ENCODE assay signal across 8 cellular contexts in the genomic region with DNA sequence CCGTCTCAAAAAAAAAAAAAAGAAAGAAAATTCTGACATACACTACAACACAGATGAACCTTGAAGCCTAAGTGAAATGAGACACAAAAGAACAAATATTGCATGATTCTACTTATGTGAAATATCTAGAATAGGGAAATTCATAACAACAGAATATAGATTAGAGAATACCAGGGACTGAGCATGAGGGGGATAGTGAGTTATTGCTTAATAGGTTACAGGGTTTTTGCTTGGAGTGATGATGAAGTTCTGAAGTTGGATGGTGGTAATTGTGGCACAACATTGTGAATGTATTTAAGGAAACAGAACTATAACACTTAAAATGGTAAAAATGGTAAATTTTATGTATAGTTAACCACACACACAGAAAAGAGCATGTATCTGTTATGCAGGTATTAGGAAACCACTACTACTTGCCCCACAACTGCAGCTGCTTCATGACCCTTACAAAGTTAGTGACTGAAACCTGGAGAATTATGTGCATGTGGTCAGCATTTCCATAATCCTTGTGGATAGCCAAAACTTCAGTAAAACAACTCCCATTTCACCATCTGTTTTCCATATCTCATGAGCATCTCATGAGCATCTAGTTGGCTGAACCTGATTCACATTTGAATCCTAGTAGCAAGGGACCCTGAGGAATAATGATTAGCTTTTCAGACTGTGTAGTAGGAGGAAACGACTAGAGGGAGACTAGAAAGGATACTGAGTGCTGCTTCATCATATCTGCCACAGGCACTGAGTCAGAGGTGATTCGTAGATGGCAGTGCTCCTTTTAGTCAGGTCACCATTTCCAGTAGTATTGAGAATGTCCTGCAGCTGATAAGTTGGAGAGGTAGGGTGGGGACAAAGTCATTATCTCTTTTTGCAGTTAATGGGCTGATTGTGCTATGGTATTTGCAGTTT. TPM values are rescaled to one million over a fixed set of nuclear protein-coding genes. Genes with fewer than 3 reads are reported as not detected.
DNase-seq lines count a peak whose midpoint lies in the region; ATAC-seq and TF ChIP-seq lines count a peak whose summit lies in the region.

No MANE protein-coding gene starts in this region.

- no peak overlapping the region for H3K4me3 Mint-ChIP-seq in nephron

- TF ChIP-seq CTCF in GM10248 (IDR thresholded peaks at IDR 0.05; ENCODE audit: control extremely low read depth, extremely low read depth, low read depth, missing control alignments) (no peak), nephron (IDR thresholded peaks at IDR 0.05; ENCODE audit: unreplicated experiment in 3 of 3) (no peak)

- no peaks in the 10 kb centered on the region for H3K9me3 ChIP-seq in adipocyte (ENCODE audit: control insufficient read depth, low read length)

- intact Hi-C loops in posterior vena cava (cut with DNase I), result loop anchor here in 1 of 2 donors (10.0 kb wide), 1 partner anchor 47 kb away; no protein-coding TSS in a partner anchor

- H3K27ac Mint-ChIP-seq in nephron, result peak overlapping the region in 2 of 3 experiments; percentile 11 to 51

- ATAC-seq in GM18519 (IDR thresholded peaks at IDR 0.05; ENCODE audit: low FRiP score, unreplicated experiment), result no peak

- no peaks in the 10 kb centered on the region for H3K27me3 Mint-ChIP-seq in nephron (ENCODE audit: low read depth)

- CTCF ChIA-PET in GM10248 (lab: Yijun Ruan, JAX), result interaction anchor here (1.8 to 2.0 kb wide), 3 partner anchors 11 to 23 kb away, joined by 4 to 6 read pairs (median 6); no protein-coding TSS in a partner anchor

- peaks cover 7% of the 10 kb centered on the region for H3K36me3 Mint-ChIP-seq in nephron (ENCODE audit: low read depth)

- H3K36me3 ChIP-seq in adipocyte (ENCODE audit: control insufficient read depth, insufficient read depth, low read length, severe bottlenecking), result no peaks in the 10 kb centered on the region

- peaks cover 29% of the 10 kb centered on the region for H3K4me1 ChIP-seq in adipocyte (ENCODE audit: control insufficient read depth, insufficient read depth, low read length)

- H3K9ac ChIP-seq in adipocyte (ENCODE audit: low read length), result no peak overlapping the region

- H3K27me3 ChIP-seq in adipocyte (replicated peaks; ENCODE audit: control insufficient read depth, insufficient read depth, low read length), result no peaks in the 10 kb centered on the region

- peak; percentile 30 for DNase-seq in GM10248 (ENCODE audit: extremely low spot score)
- DNase-seq in HUDEP-2 (lab: John Stamatoyannopoulos, UW; ENCODE audit: unreplicated experiment in 76 of 76), result peak in 66 of 76 experiments; percentile 3 to 89 (median 50)
- DNase-seq in adipocyte (ENCODE audit: low read depth), result peak; percentile 66
- no peak for DNase-seq in posterior vena cava (ENCODE audit: low spot score)
- no peak for DNase-seq in AML-193 (lab: John Stamatoyannopoulos, UW)
- DNase-seq in ureter (ENCODE audit: low spot score), result no peak

- POLR2A ChIA-PET in GM10248 (lab: Yijun Ruan, JAX), result no interaction called here

- H3K4me1 Mint-ChIP-seq in nephron, result peaks cover 15% of the 10 kb centered on the region

- H3K9me3 Mint-ChIP-seq in nephron, result no peaks in the 10 kb centered on the region

- no peak overlapping the region for H3K4me3 ChIP-seq in adipocyte (ENCODE audit: low read length)

RNA-seq across cellular contexts. Expression of a gene that starts 26.3 kb away (rescaled TPM):
- total RNA-seq in posterior vena cava (10 to 100 TPM; 26.6 to 29.6 TPM), ureter (26.0 TPM)

Comparison
In these comparisons a context has a peak if more than half of its experiments do, and no peak if none do; other contexts are left out.
1. DNase-seq: peak in GM10248 (single experiment), HUDEP-2 (66 of 76) and adipocyte (single experiment); none in posterior vena cava (single experiment), AML-193 (0 of 2) and ureter (single experiment).